ENCODE assay signal across 22 cellular contexts in the genomic region with DNA sequence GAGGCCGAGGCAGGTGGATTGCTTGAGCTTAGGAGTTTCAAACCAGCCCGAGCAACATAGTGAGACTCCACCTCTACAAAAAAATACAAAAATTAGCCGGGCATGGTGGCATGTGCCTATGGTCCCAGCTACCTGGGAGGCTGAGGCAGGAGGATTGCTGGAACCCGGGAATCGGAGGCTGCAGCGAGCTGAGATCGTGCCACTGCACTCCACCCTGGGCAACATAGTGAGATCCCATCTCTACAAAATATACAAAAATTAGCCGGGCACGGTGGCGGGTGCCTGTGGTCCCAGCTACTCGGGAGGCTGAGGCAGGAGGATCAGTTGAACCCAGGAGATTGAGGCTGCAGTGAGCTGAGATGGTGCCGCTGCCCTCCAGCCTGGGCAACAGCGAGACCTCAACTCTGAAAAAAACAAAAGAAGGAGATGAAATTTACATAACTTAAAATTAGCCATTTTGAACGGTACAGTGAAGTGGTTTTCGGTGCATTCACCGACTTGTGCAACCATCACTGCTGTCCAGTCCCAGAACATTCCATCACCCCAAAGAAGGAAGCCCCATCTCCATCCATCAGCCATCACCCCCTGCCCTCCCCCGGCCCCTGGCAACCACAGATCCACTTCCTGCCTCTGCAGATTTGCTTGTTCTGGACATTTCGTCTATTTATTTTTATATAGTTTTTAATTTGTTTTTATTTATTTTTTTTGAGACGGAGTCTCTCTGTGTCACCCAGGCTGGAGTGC. TPM values are rescaled to one million over a fixed set of nuclear protein-coding genes. Genes with fewer than 3 reads are reported as not detected.
DNase-seq lines count a peak whose midpoint lies in the region; ATAC-seq, FAIRE-seq and TF ChIP-seq lines count a peak whose summit lies in the region.
"Had no signal": no experiment of that assay in that cellular context is flagged by ENCODE, and none has a peak within 500 bp of the region (broad histone marks: within the 10 kb centered on the region; RNA-seq: fewer than 3 reads in every experiment).

No MANE protein-coding gene starts in this region.

- H3K4me1 Mint-ChIP-seq in T-helper 17 cell, result no peaks in the 10 kb centered on the region

- no peak for TF ChIP-seq POLR2A in H1 (IDR thresholded peaks at IDR 0.05; ENCODE audit: control extremely low read depth in 1 of 2, low read depth in 2 of 2, low read length in 2 of 2)
- TF ChIP-seq POLR2A in adrenal gland (IDR thresholded peaks at IDR 0.05), result no peak

- H3K79me2 ChIP-seq in H1 (ENCODE audit: control insufficient read depth in 1 of 2, insufficient read depth in 2 of 2, low read length in 2 of 2), result no peaks in the 10 kb centered on the region

- no peak overlapping the region for H2BK12ac ChIP-seq in H1 (ENCODE audit: low read depth, low read length)

- H3K23me2 ChIP-seq in H1 (ENCODE audit: low read depth, low read length), result peaks cover 2% of the 10 kb centered on the region; the same call in 1 of the 2 replicates

- CTCF ChIA-PET in H1 (lab: Charles Lee; ENCODE audit: partially characterized antibody), result interaction anchor here (0.6 to 1.8 kb wide), 8 partner anchors 12 to 157 kb away, joined by 3 to 6 read pairs (median 4); no protein-coding TSS in a partner anchor

- FAIRE-seq in H1 (lab: Jason Lieb, UNC), result no peak
- FAIRE-seq: A204.1, D721Med, GM18507 had no signal

- H3K36me3 ChIP-seq in right atrium auricular region, result no peaks in the 10 kb centered on the region
- no peaks in the 10 kb centered on the region for H3K36me3 ChIP-seq in H1 (ENCODE audit: control insufficient read depth in 2 of 4, insufficient read depth in 4 of 4, low read length in 3 of 4)
- H3K36me3 ChIP-seq in adrenal gland (replicated peaks in 1 of 2), result no peaks in the 10 kb centered on the region
- H3K36me3 ChIP-seq: SJSA1 had no signal

- no peak overlapping the region for H3K14ac ChIP-seq in H1 (ENCODE audit: insufficient read length)

- 97% methylated on average over 18 of the region's 19 CpGs; no CpG with 5 or more reads in 1 of the 2 experiments for WGBS in H1 (ENCODE audit: extremely low coverage in 1 of 2, insufficient coverage in 1 of 2, insufficient read length in 1 of 2, insufficient replicate concordance in 2 of 2, low coverage in 1 of 2, low lambda C conversion rate in 2 of 2, missing lambda C conversion rate in 1 of 2), 2 experiments
- 74 to 84% (median 77%) methylated on average over 19 of the region's 19 CpGs for WGBS in adrenal gland, 4 donors

- ATAC-seq in Right ventricle myocardium inferior (no peak), T-helper 17 cell (no peak)

- H2AFZ ChIP-seq in H1 (ENCODE audit: low read length), result no peak overlapping the region

- in situ Hi-C loops in KBM-7 (cut with MboI; ENCODE audit: low pct_unique_long_range_greater_than_20kb, low sequenced_read_pairs), result no loop called here

- H3K4me1 ChIP-seq in right atrium auricular region (peaks cover 0 to 17% of the 10 kb centered on the region in 2 donors), H1 (replicated peaks in 1 of 4; ENCODE audit: control insufficient read depth in 3 of 4, insufficient read depth in 4 of 4, low read length in 3 of 4) (peaks cover 0 to 7% (median 5%) of the 10 kb centered on the region in 4 experiments; a peak in 5 of 7 replicates), adrenal gland (replicated peaks in 1 of 2) (peaks cover 5 to 7% of the 10 kb centered on the region in 2 donors)

- no peak for TF ChIP-seq RAD21 in H1 (IDR thresholded peaks at IDR 0.05 in 1 of 2, conservative IDR thresholded peaks at IDR 0.05 in 1 of 2; ENCODE audit: low read depth in 2 of 2, low read length in 2 of 2)

- no peak for TF ChIP-seq EP300 in H1 (IDR thresholded peaks at IDR 0.05; ENCODE audit: borderline replicate concordance in 1 of 2, low read depth in 2 of 2, low read length in 2 of 2)

- no peak overlapping the region for H4K5ac ChIP-seq in H1 (ENCODE audit: insufficient read length, low read depth, low read length)

- no peak overlapping the region for H3K27ac Mint-ChIP-seq in T-helper 17 cell

- DNase-seq in Right ventricle myocardium inferior (ENCODE audit: missing footprints) (peak; percentile 17), right atrium auricular region (ENCODE audit: low spot score) (no peak), MV-4-11 (lab: John Stamatoyannopoulos, UW) (peak; percentile 69), T-helper 17 cell (no peak), H1 (ENCODE audit: low read depth in 1 of 2, low spot score in 2 of 2) (no peak), adrenal gland (no peak), midbrain (lab: John Stamatoyannopoulos, UW) (no peak), KBM-7 (no peak)
- DNase-seq: DMS53, GDM1, GOT3, NCI-H1048, NCI-H1417 treated with DMSO at 0.1 percent for 48 hours, NCI-H187, NCI-H446, NCI-H526, SW 1271 had no signal

- no peak overlapping the region for H3K4me3 ChIP-seq in right atrium auricular region
- H3K4me3 ChIP-seq in H1 (ENCODE audit: extremely low read depth in 1 of 4, insufficient read depth in 2 of 4, low read depth in 3 of 4, low read length in 4 of 4), result no peak overlapping the region
- no peak overlapping the region for H3K4me3 ChIP-seq in adrenal gland
- H3K4me3 ChIP-seq: SJSA1 had no signal

- no peak overlapping the region for H3K4ac ChIP-seq in H1 (replicated peaks; ENCODE audit: insufficient read length, low read depth, low read length)

- POLR2A ChIA-PET in H1 (lab: Charles Lee; ENCODE audit: partially characterized antibody), result interaction anchor here (1.1 to 12.0 kb wide), 9 partner anchors 9 to 201 kb away, joined by 4 to 277 read pairs (median 6); partner anchors contain the start of gene PTBP1

- no peak overlapping the region for H3K27ac ChIP-seq in right atrium auricular region
- no peak overlapping the region for H3K27ac ChIP-seq in H1 (ENCODE audit: low read depth, low read length)
- no peak overlapping the region for H3K27ac ChIP-seq in adrenal gland
- H3K27ac ChIP-seq: KMS-11, SJSA1 had no signal

- no peak overlapping the region for H2BK120ac ChIP-seq in H1 (replicated peaks; ENCODE audit: low read depth, low read length)

- H4K91ac ChIP-seq in H1 (replicated peaks; ENCODE audit: insufficient read length, low read length), result no peak overlapping the region

- no peaks in the 10 kb centered on the region for H3K36me3 Mint-ChIP-seq in T-helper 17 cell (ENCODE audit: low read depth)

- H3K27me3 Mint-ChIP-seq in T-helper 17 cell, result peaks cover 12% of the 10 kb centered on the region

- no peaks in the 10 kb centered on the region for H3K79me1 ChIP-seq in H1 (ENCODE audit: low read depth, low read length)

- H3K23ac ChIP-seq in H1 (ENCODE audit: insufficient read length), result no peak overlapping the region

- no peak overlapping the region; the same call in 1 of the 2 replicates for H4K8ac ChIP-seq in H1 (ENCODE audit: extremely low read depth, insufficient read depth, low read length)

- no peak overlapping the region for H3K9ac ChIP-seq in H1 (replicated peaks in 1 of 4; ENCODE audit: extremely low read depth in 1 of 4, low read depth in 3 of 4, low read length in 3 of 4)
- H3K9ac ChIP-seq: KMS-11 had no signal

- H3K27me3 ChIP-seq in right atrium auricular region, result peaks cover 0 to 9% of the 10 kb centered on the region in 2 donors
- H3K27me3 ChIP-seq in H1 (replicated peaks in 1 of 4; ENCODE audit: control insufficient read depth in 3 of 4, extremely low read depth in 1 of 4, insufficient read depth in 3 of 4, low read length in 3 of 4), result no peaks in the 10 kb centered on the region
- peaks cover 27% of the 10 kb centered on the region for H3K27me3 ChIP-seq in adrenal gland

- no peak overlapping the region for H2BK5ac ChIP-seq in H1 (ENCODE audit: low read depth, low read length)

- no peak overlapping the region for H2BK15ac ChIP-seq in H1 (ENCODE audit: low read length)

- H3K4me3 Mint-ChIP-seq in T-helper 17 cell, result peak overlapping the region; percentile 45

- intact Hi-C loops in Right ventricle myocardium inferior (cut with DNase I) (no loop called here), adrenal gland (cut with DNase I) (no loop called here)

- no peak overlapping the region for H3K56ac ChIP-seq in H1 (replicated peaks; ENCODE audit: insufficient read length, low read depth, low read length)

- no peaks in the 10 kb centered on the region for H4K20me1 ChIP-seq in H1 (replicated peaks in 1 of 2; ENCODE audit: control insufficient read depth in 1 of 2, insufficient read depth in 2 of 2, low read length in 2 of 2)

- H3K18ac ChIP-seq in H1 (ENCODE audit: extremely low read depth, low read length), result no peak overlapping the region

- no peak overlapping the region for H2BK20ac ChIP-seq in H1 (ENCODE audit: low read length)

- H3K9me3 ChIP-seq in right atrium auricular region (no peaks in the 10 kb centered on the region), T-helper 17 cell (ENCODE audit: control insufficient read depth, low read length, poor library complexity, severe bottlenecking) (no peaks in the 10 kb centered on the region), H1 (ENCODE audit: insufficient read depth in 2 of 2, low read depth in 1 of 2, low read length in 1 of 2) (no peaks in the 10 kb centered on the region), adrenal gland (replicated peaks in 1 of 3) (no peaks in the 10 kb centered on the region)
- H3K9me3 ChIP-seq: SJSA1 had no signal

- no peak overlapping the region for H2AK5ac ChIP-seq in H1 (ENCODE audit: low read depth, low read length)

- TF ChIP-seq CTCF in right atrium auricular region (IDR thresholded peaks at IDR 0.05) (no peak), H1 (IDR thresholded peaks at IDR 0.05; ENCODE audit: control extremely low read depth in 1 of 3, insufficient read depth in 1 of 3, low read depth in 1 of 3, low read length in 3 of 3) (no peak), adrenal gland (IDR thresholded peaks at IDR 0.05) (no peak)

- H3K4me2 ChIP-seq in H1 (ENCODE audit: insufficient read depth in 1 of 2, low read depth in 2 of 2, low read length in 2 of 2), result no peak overlapping the region
- H3K4me2 ChIP-seq: KMS-11 had no signal

RNA-seq across cellular contexts. Expression of gene AZU1, which starts 1.6 kb away (rescaled TPM):
- total RNA-seq in Right ventricle myocardium inferior, result not detected
- not detected for total RNA-seq in right atrium auricular region
- 1 to 10 TPM in 1 of 2 donors, under 1 TPM in 1; 0.90 to 1.2 TPM for total RNA-seq in T-helper 17 cell
- total RNA-seq in H1 (2021; fragmentation: NEBNext Ultra II Directional; extraction: Animal tissue kit (Norgen Biotek cat#: 25700)), result 0.80 and 1.7 TPM in 2 replicates
- 1.3 and 2.7 TPM in 2 replicates for polyA plus RNA-seq in H1 (2011; rRNA removed)
- polyA plus RNA-seq in H1 (2011; cell fraction: cytosol; rRNA removed), result 1.1 TPM
- 5.9 TPM for polyA plus RNA-seq in H1 (2011; cell fraction: nucleus; rRNA removed)
- polyA plus RNA-seq in H1 (2012, experiment 1 of 2), result 0.33 to 1.8 TPM (median 1.0 TPM) in 4 replicates
- polyA plus RNA-seq in H1 (2012, experiment 2 of 2), result 0.26 TPM
- 0.41 TPM for polyA plus RNA-seq in H1 (2013, experiment 1 of 2)
- polyA plus RNA-seq in H1 (2013, experiment 2 of 2), result 0.55 TPM
- 0.29 TPM in 1 of 2 replicates, not detected in the other for polyA minus RNA-seq in H1 (2011; rRNA and poly(A)+ RNA removed)
- polyA minus RNA-seq in H1 (2011; cell fraction: cytosol; rRNA and poly(A)+ RNA removed), result 1.3 TPM
- polyA minus RNA-seq in H1 (2011; cell fraction: nucleus; rRNA and poly(A)+ RNA removed), result not detected
- under 1 TPM in 4 of 8 donors, not detected in 4; 0.23 to 0.87 (median 0.40) TPM for total RNA-seq in adrenal gland
- polyA plus RNA-seq in adrenal gland, result 1 to 10 TPM in 1 of 3 donors, under 1 TPM in 1, not detected in 1; 0.30 to 1.1 TPM
- total RNA-seq: SJSA1 had no signal

RNA-seq across cellular contexts. Expression of gene PLPPR3, which starts 4.3 kb away (rescaled TPM):
- total RNA-seq in Right ventricle myocardium inferior, result not detected
- not detected for total RNA-seq in right atrium auricular region
- total RNA-seq in T-helper 17 cell, result not detected
- total RNA-seq in H1 (2021; fragmentation: NEBNext Ultra II Directional; extraction: Animal tissue kit (Norgen Biotek cat#: 25700)), result 66.2 and 71.7 TPM in 2 replicates
- polyA plus RNA-seq in H1 (2011; rRNA removed), result 76.4 and 109 TPM in 2 replicates
- polyA plus RNA-seq in H1 (2011; cell fraction: cytosol; rRNA removed), result 66.5 TPM
- polyA plus RNA-seq in H1 (2011; cell fraction: nucleus; rRNA removed), result 89.7 TPM
- 24.6 to 62.3 TPM (median 53.0 TPM) in 4 replicates for polyA plus RNA-seq in H1 (2012, experiment 1 of 2)
- polyA plus RNA-seq in H1 (2012, experiment 2 of 2), result 35.8 TPM
- polyA plus RNA-seq in H1 (2013, experiment 1 of 2), result 66.3 TPM
- 72.6 TPM for polyA plus RNA-seq in H1 (2013, experiment 2 of 2)
- polyA minus RNA-seq in H1 (2011; rRNA and poly(A)+ RNA removed), result 39.8 and 46.2 TPM in 2 replicates
- 66.8 TPM for polyA minus RNA-seq in H1 (2011; cell fraction: cytosol; rRNA and poly(A)+ RNA removed)
- 32.2 TPM for polyA minus RNA-seq in H1 (2011; cell fraction: nucleus; rRNA and poly(A)+ RNA removed)
- total RNA-seq in adrenal gland, result under 1 TPM in 2 of 8 donors, not detected in 6; 0.14 to 0.32 TPM
- under 1 TPM in 2 of 3 donors, not detected in 1; 0.08 to 0.10 TPM for polyA plus RNA-seq in adrenal gland

RNA-seq across cellular contexts. Expression of gene PRTN3, which starts 14.7 kb away (rescaled TPM):
- not detected for total RNA-seq in Right ventricle myocardium inferior
- not detected for total RNA-seq in right atrium auricular region
- total RNA-seq in T-helper 17 cell, result not detected
- total RNA-seq in H1 (2021; fragmentation: NEBNext Ultra II Directional; extraction: Animal tissue kit (Norgen Biotek cat#: 25700)), result 0.39 and 0.42 TPM in 2 replicates
- 2.1 and 3.1 TPM in 2 replicates for polyA plus RNA-seq in H1 (2011; rRNA removed)
- 0.88 TPM for polyA plus RNA-seq in H1 (2011; cell fraction: cytosol; rRNA removed)
- polyA plus RNA-seq in H1 (2011; cell fraction: nucleus; rRNA removed), result 1.6 TPM
- polyA plus RNA-seq in H1 (2012, experiment 1 of 2), result 0.60 to 0.87 TPM (median 0.71 TPM) in 3 of 4 replicates, not detected in the other
- 0.89 TPM for polyA plus RNA-seq in H1 (2012, experiment 2 of 2)
- 1.0 TPM for polyA plus RNA-seq in H1 (2013, experiment 1 of 2)
- 1.2 TPM for polyA plus RNA-seq in H1 (2013, experiment 2 of 2)
- 0.24 TPM in 1 of 2 replicates, not detected in the other for polyA minus RNA-seq in H1 (2011; rRNA and poly(A)+ RNA removed)
- polyA minus RNA-seq in H1 (2011; cell fraction: cytosol; rRNA and poly(A)+ RNA removed), result not detected
- not detected for polyA minus RNA-seq in H1 (2011; cell fraction: nucleus; rRNA and poly(A)+ RNA removed)
- total RNA-seq in adrenal gland, result under 1 TPM in 1 of 8 donors, not detected in 7; 0.32 TPM
- under 1 TPM in 2 of 3 donors, not detected in 1; 0.20 to 0.40 TPM for polyA plus RNA-seq in adrenal gland
- total RNA-seq: SJSA1 had no signal

RNA-seq across cellular contexts. Expression of gene ELANE, which starts 26.0 kb away (rescaled TPM):
- total RNA-seq in Right ventricle myocardium inferior (1.6 TPM), right atrium auricular region (under 1 TPM; 0.67 to 0.83 TPM), T-helper 17 cell (not detected), adrenal gland (1 to 10 TPM in 2 of 8 donors, under 1 TPM in 2, not detected in 4; 0.48 to 2.2 (median 1.1) TPM)
- not detected in 2 replicates for total RNA-seq in H1 (2021; fragmentation: NEBNext Ultra II Directional; extraction: Animal tissue kit (Norgen Biotek cat#: 25700))
- polyA plus RNA-seq in H1 (2011; rRNA removed) (not detected in 2 replicates), adrenal gland (1 to 10 TPM in 2 of 3 donors, not detected in 1; 3.3 to 3.4 TPM)
- not detected for polyA plus RNA-seq in H1 (2011; cell fraction: cytosol; rRNA removed)
- polyA plus RNA-seq in H1 (2011; cell fraction: nucleus; rRNA removed), result not detected
- polyA plus RNA-seq in H1 (2012, experiment 1 of 2), result not detected in 4 replicates
- not detected for polyA plus RNA-seq in H1 (2012, experiment 2 of 2)
- polyA plus RNA-seq in H1 (2013, experiment 1 of 2), result not detected
- polyA plus RNA-seq in H1 (2013, experiment 2 of 2), result not detected
- polyA minus RNA-seq in H1 (2011; rRNA and poly(A)+ RNA removed), result not detected in 2 replicates
- polyA minus RNA-seq in H1 (2011; cell fraction: cytosol; rRNA and poly(A)+ RNA removed), result not detected
- not detected for polyA minus RNA-seq in H1 (2011; cell fraction: nucleus; rRNA and poly(A)+ RNA removed)
- total RNA-seq: SJSA1 had no signal

RNA-seq across cellular contexts. Expression of gene PTBP1, which starts 28.8 kb away (rescaled TPM):
- total RNA-seq in Right ventricle myocardium inferior (67.6 TPM), right atrium auricular region (10 to 100 TPM; 49.4 to 73.9 TPM), T-helper 17 cell (100 to 1,000 TPM; 334 to 341 TPM), adrenal gland (100 to 1,000 TPM; 135 to 236 (median 194) TPM)
- 873 and 888 TPM in 2 replicates for total RNA-seq in H1 (2021; fragmentation: NEBNext Ultra II Directional; extraction: Animal tissue kit (Norgen Biotek cat#: 25700))
- polyA plus RNA-seq in H1 (2011; rRNA removed) (528 and 645 TPM in 2 replicates), adrenal gland (100 to 1,000 TPM; 108 to 146 (median 128) TPM)
- 260 TPM for polyA plus RNA-seq in H1 (2011; cell fraction: cytosol; rRNA removed)
- 826 TPM for polyA plus RNA-seq in H1 (2011; cell fraction: nucleus; rRNA removed)
- 649 to 848 TPM (median 690 TPM) in 4 replicates for polyA plus RNA-seq in H1 (2012, experiment 1 of 2)
- 847 TPM for polyA plus RNA-seq in H1 (2012, experiment 2 of 2)
- 606 TPM for polyA plus RNA-seq in H1 (2013, experiment 1 of 2)
- polyA plus RNA-seq in H1 (2013, experiment 2 of 2), result 550 TPM
- 439 and 460 TPM in 2 replicates for polyA minus RNA-seq in H1 (2011; rRNA and poly(A)+ RNA removed)
- 362 TPM for polyA minus RNA-seq in H1 (2011; cell fraction: cytosol; rRNA and poly(A)+ RNA removed)
- 312 TPM for polyA minus RNA-seq in H1 (2011; cell fraction: nucleus; rRNA and poly(A)+ RNA removed)

Comparison
In these comparisons a context has a peak if more than half of its experiments do, and no peak if none do; other contexts are left out.
1. DNase-seq: peak in Right ventricle myocardium inferior (single experiment) and MV-4-11 (single experiment); none in right atrium auricular region (single experiment), T-helper 17 cell (0 of 3), H1 (0 of 2), adrenal gland (0 of 7), midbrain (single experiment) and KBM-7 (single experiment).
2. RNA of gene PLPPR3, which starts 4.3 kb away (total RNA-seq): 66.2 to 71.7 TPM in H1; not detected in T-helper 17 cell, not detected in right atrium auricular region, 0.14 to 0.32 TPM in adrenal gland and not detected in Right ventricle myocardium inferior (single experiment); every median in the first group is over 10 times any median in the second.